Comparison of ENCODE assay signal across 24 cellular contexts in the genomic region with DNA sequence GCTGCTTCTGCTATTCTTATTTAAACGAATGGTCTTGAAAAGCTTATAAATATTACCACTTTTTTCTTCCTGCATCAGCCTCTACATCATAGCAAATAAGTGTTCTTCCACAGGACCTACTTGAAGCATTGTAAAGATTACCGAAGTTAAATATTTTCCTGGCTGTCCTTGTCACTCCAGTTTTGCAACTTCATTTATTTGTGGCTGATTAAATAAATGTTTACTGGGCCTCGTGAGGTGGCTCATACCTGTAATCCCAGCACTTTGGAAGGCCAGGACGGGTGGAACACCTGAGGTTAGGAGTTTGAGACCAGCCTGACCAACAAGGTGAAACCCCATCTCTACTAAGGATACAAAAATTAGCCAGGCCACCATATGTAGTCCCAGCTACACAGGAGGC.
DNase-seq lines count a peak whose midpoint lies in the region; ATAC-seq and TF ChIP-seq lines count a peak whose summit lies in the region.
"Had no signal": no experiment of that assay in that cellular context is flagged by ENCODE, and none has a peak within 500 bp of the region (broad histone marks: within the 10 kb centered on the region; RNA-seq: fewer than 3 reads in every experiment).

No MANE protein-coding gene starts in this region.

- H3K4me1 ChIP-seq in breast epithelium: no peaks in the 10 kb centered on the region
- peaks cover 3% of the 10 kb centered on the region for H3K4me1 ChIP-seq in hepatocyte (ENCODE audit: insufficient read depth)
- H3K4me1 ChIP-seq in trophoblast cell (ENCODE audit: control insufficient read depth in 1 of 2, insufficient read depth in 2 of 2, low read length in 2 of 2): peaks cover 11 to 16% of the 10 kb centered on the region in 2 experiments
- peaks cover 0 to 61% (median 11%) of the 10 kb centered on the region in 3 donors for H3K4me1 ChIP-seq in gastroesophageal sphincter
- peaks cover 2% of the 10 kb centered on the region for H3K4me1 ChIP-seq in mesendoderm (ENCODE audit: control insufficient read depth, low read depth, low read length)
- H3K4me1 ChIP-seq in SJCRH30: peaks cover 18% of the 10 kb centered on the region

- in situ Hi-C loops in T47D (cut with HindIII; ENCODE audit: low pct_unique_long_range_greater_than_20kb, low sequenced_read_pairs): no loop called here

- no peak overlapping the region for H3K27ac ChIP-seq in breast epithelium
- peak overlapping the region; percentile 82 for H3K27ac ChIP-seq in hepatocyte
- H3K27ac ChIP-seq in trophoblast cell (ENCODE audit: low read depth, low read length): peak overlapping the region; percentile 72
- peak overlapping the region in 1 of 4 donors; percentile 77 for H3K27ac ChIP-seq in gastroesophageal sphincter
- H3K27ac ChIP-seq in mesendoderm (ENCODE audit: low read depth, low read length): no peak overlapping the region
- no peak overlapping the region for H3K27ac ChIP-seq in SJCRH30
- H3K27ac ChIP-seq: PC-9, SK-N-MC had no signal

- H3K9ac ChIP-seq in trophoblast cell (ENCODE audit: low read length) (no peak overlapping the region), mesendoderm (ENCODE audit: low read length) (no peak overlapping the region)

- H3K4me3 ChIP-seq in breast epithelium: no peak overlapping the region
- H3K4me3 ChIP-seq in hepatocyte: no peak overlapping the region
- no peak overlapping the region for H3K4me3 ChIP-seq in trophoblast cell (ENCODE audit: low read depth, low read length)
- no peak overlapping the region for H3K4me3 ChIP-seq in gastroesophageal sphincter
- no peak overlapping the region for H3K4me3 ChIP-seq in mesendoderm (ENCODE audit: low read length)
- no peak overlapping the region for H3K4me3 ChIP-seq in SJCRH30
- H3K4me3 ChIP-seq: PC-9, SK-N-MC had no signal

- H4K8ac ChIP-seq in trophoblast cell (ENCODE audit: low read depth, low read length) (peak overlapping the region; percentile 11), mesendoderm (ENCODE audit: low read depth, low read length) (no peak overlapping the region)

- H3K14ac ChIP-seq in trophoblast cell (ENCODE audit: low read length): peak overlapping the region; percentile 59

- H3K56ac ChIP-seq in mesendoderm (ENCODE audit: low read length): no peak overlapping the region

- WGBS in hepatocyte (ENCODE audit: low lambda C conversion rate, missing lambda C conversion rate): 50% methylated on average over 4 of the region's 4 CpGs
- no CpG with 5 or more reads among the region's 4 CpGs for WGBS in trophoblast cell (ENCODE audit: extremely low coverage, insufficient coverage, insufficient read length)
- WGBS in gastroesophageal sphincter (ENCODE audit: low coverage in 1 of 2), 2 donors: 85 to 97% methylated on average over 3 of the region's 4 CpGs
- WGBS in mesendoderm (ENCODE audit: extremely low coverage, insufficient coverage, low lambda C conversion rate): no CpG with 5 or more reads among the region's 4 CpGs

- peak; percentile 21 to 90 for DNase-seq in T47D (ENCODE audit: low read depth in 1 of 2, low spot score in 1 of 2)
- no peak for DNase-seq in breast epithelium (ENCODE audit: low spot score in 2 of 2)
- DNase-seq in hepatocyte (ENCODE audit: low spot score): peak; percentile 12
- DNase-seq in trophoblast cell: no peak
- no peak for DNase-seq in omental fat pad (ENCODE audit: low spot score)
- no peak for DNase-seq in mesendoderm
- no peak for DNase-seq in SJCRH30
- DNase-seq: 8988T; AML-193; C1 segment of cervical spinal cord; CD8-positive, alpha-beta memory T cell; GF-D8; KG1; MV-4-11; NCI-H1105 treated with DMSO at 0.1 percent for 48 hours; NCI-H2029 treated with DMSO at 0.1 percent for 48 hours; NCI-H2171; NCI-H446; NCI-H526; PC-9; RPMI8226; SHP77 had no signal

- H2BK12ac ChIP-seq in trophoblast cell (ENCODE audit: low read length): peak overlapping the region; percentile 24

- no peaks in the 10 kb centered on the region for H4K20me1 ChIP-seq in hepatocyte (ENCODE audit: insufficient read depth, poor library complexity, severe bottlenecking)

- H3K9me3 ChIP-seq in breast epithelium (no peaks in the 10 kb centered on the region), hepatocyte (ENCODE audit: low read depth) (no peaks in the 10 kb centered on the region), trophoblast cell (ENCODE audit: insufficient read depth, low read depth, low read length) (no peaks in the 10 kb centered on the region), gastroesophageal sphincter (no peaks in the 10 kb centered on the region), SJCRH30 (replicated peaks) (no peaks in the 10 kb centered on the region)

- H3K79me1 ChIP-seq in trophoblast cell (ENCODE audit: low read length): peaks cover 7% of the 10 kb centered on the region
- no peaks in the 10 kb centered on the region for H3K79me1 ChIP-seq in mesendoderm (ENCODE audit: low read length)

- no peaks in the 10 kb centered on the region for H3K27me3 ChIP-seq in breast epithelium
- no peaks in the 10 kb centered on the region for H3K27me3 ChIP-seq in hepatocyte
- no peaks in the 10 kb centered on the region for H3K27me3 ChIP-seq in trophoblast cell (ENCODE audit: insufficient read depth, low read length)
- H3K27me3 ChIP-seq in gastroesophageal sphincter: no peaks in the 10 kb centered on the region
- H3K27me3 ChIP-seq in mesendoderm (ENCODE audit: insufficient read depth, low read length, poor library complexity): no peaks in the 10 kb centered on the region
- H3K27me3 ChIP-seq in SJCRH30: no peaks in the 10 kb centered on the region

- H2BK15ac ChIP-seq in mesendoderm (replicated peaks; ENCODE audit: low read depth): no peak overlapping the region

- H3K36me3 ChIP-seq in breast epithelium: no peaks in the 10 kb centered on the region
- H3K36me3 ChIP-seq in hepatocyte (replicated peaks; ENCODE audit: insufficient read depth, low read depth): no peaks in the 10 kb centered on the region
- peaks cover 2 to 3% of the 10 kb centered on the region in 2 experiments for H3K36me3 ChIP-seq in trophoblast cell (ENCODE audit: control insufficient read depth in 1 of 2, insufficient read depth in 2 of 2, low read length in 2 of 2)
- peaks cover 0 to 20% of the 10 kb centered on the region in 2 donors for H3K36me3 ChIP-seq in gastroesophageal sphincter
- no peaks in the 10 kb centered on the region for H3K36me3 ChIP-seq in mesendoderm (ENCODE audit: control insufficient read depth, insufficient read depth, low read length)
- H3K36me3 ChIP-seq in SJCRH30: peaks cover 4% of the 10 kb centered on the region

- H3K23ac ChIP-seq in trophoblast cell (ENCODE audit: low read length): no peak overlapping the region
- H3K23ac ChIP-seq in mesendoderm (ENCODE audit: low read length): no peak overlapping the region

- H3K9me2 ChIP-seq in hepatocyte (replicated peaks; ENCODE audit: insufficient read depth): no peaks in the 10 kb centered on the region

- peak overlapping the region; percentile 66 for H4K91ac ChIP-seq in trophoblast cell (ENCODE audit: low read depth, low read length)

- H4K5ac ChIP-seq in mesendoderm (ENCODE audit: low read length): no peak overlapping the region

- intact Hi-C loops in breast epithelium (cut with DNase I; ENCODE audit: low total_unique reads): no loop called here

- TF ChIP-seq CTCF in breast epithelium (IDR thresholded peaks at IDR 0.05) (no peak), hepatocyte (IDR thresholded peaks at IDR 0.05; ENCODE audit: poor library complexity) (no peak), omental fat pad (IDR thresholded peaks at IDR 0.05) (no peak), gastroesophageal sphincter (IDR thresholded peaks at IDR 0.05) (no peak)

- H2AK5ac ChIP-seq in trophoblast cell (ENCODE audit: low read length) (no peak overlapping the region), mesendoderm (ENCODE audit: low read length) (no peak overlapping the region)

- H2AFZ ChIP-seq in hepatocyte (no peak overlapping the region), trophoblast cell (ENCODE audit: insufficient read depth, low read length, poor library complexity) (no peak overlapping the region)
- H2AFZ ChIP-seq: PC-9 had no signal

- ATAC-seq in omental fat pad (ENCODE audit: low FRiP score): no peak
- no peak for ATAC-seq in gastroesophageal sphincter

- H2BK5ac ChIP-seq in trophoblast cell (ENCODE audit: low read depth, low read length, poor library complexity) (peak overlapping the region; percentile 65), mesendoderm (ENCODE audit: low read length) (no peak overlapping the region)

- H3K4me2 ChIP-seq in hepatocyte (peak overlapping the region; percentile 30), trophoblast cell (ENCODE audit: low read length) (no peak overlapping the region), mesendoderm (ENCODE audit: low read length) (no peak overlapping the region)
- H3K4me2 ChIP-seq: PC-9 had no signal

- TF ChIP-seq POLR2A in breast epithelium (IDR thresholded peaks at IDR 0.05) (no peak), gastroesophageal sphincter (IDR thresholded peaks at IDR 0.05) (no peak)

- H3K18ac ChIP-seq in trophoblast cell (ENCODE audit: low read length): peak overlapping the region; percentile 60
- H3K18ac ChIP-seq in mesendoderm (ENCODE audit: low read length): no peak overlapping the region

- H2BK120ac ChIP-seq in trophoblast cell (ENCODE audit: insufficient read depth, low read length, poor library complexity) (peak overlapping the region; percentile 1), mesendoderm (ENCODE audit: low read depth, low read length) (no peak overlapping the region)

- no peak overlapping the region for H3K4ac ChIP-seq in trophoblast cell (ENCODE audit: low read depth, low read length)
- no peak overlapping the region for H3K4ac ChIP-seq in mesendoderm (ENCODE audit: low read depth, low read length)

- H4K12ac ChIP-seq in trophoblast cell (ENCODE audit: low read depth, low read length): no peak overlapping the region

- H3K79me2 ChIP-seq in hepatocyte (no peaks in the 10 kb centered on the region), trophoblast cell (ENCODE audit: control insufficient read depth, insufficient read depth, low read length, poor library complexity) (no peaks in the 10 kb centered on the region), mesendoderm (ENCODE audit: control insufficient read depth, insufficient read depth, low read length) (no peaks in the 10 kb centered on the region)

- TF ChIP-seq EP300 in gastroesophageal sphincter (IDR thresholded peaks at IDR 0.05): no peak

Comparison
In these comparisons a context has a peak if more than half of its experiments do, and no peak if none do; other contexts are left out.
1. DNase-seq: peak in T47D (2 of 2) and hepatocyte (single experiment); none in breast epithelium (0 of 2), trophoblast cell (0 of 2), omental fat pad (single experiment), mesendoderm (single experiment) and SJCRH30 (0 of 2).
2. H3K27ac ChIP-seq: peak in hepatocyte (single experiment) and trophoblast cell (single experiment); none in breast epithelium (0 of 2), mesendoderm (single experiment) and SJCRH30 (single experiment).